In genomic region chr12:10501031-10501430, GRCh38 we compare ENCODE assay signal across 12 cellular contexts. TPM values are rescaled to one million over a fixed set of nuclear protein-coding genes. Genes with fewer than 3 reads are reported as not detected.
DNase-seq lines count a peak whose midpoint lies in the region; ATAC-seq and TF ChIP-seq lines count a peak whose summit lies in the region.
"Had no signal": no experiment of that assay in that cellular context is flagged by ENCODE, and none has a peak within 500 bp of the region (broad histone marks: within the 10 kb centered on the region; RNA-seq: fewer than 3 reads in every experiment).

No MANE protein-coding gene starts in this region.

- peaks cover 43% of the 10 kb centered on the region for H3K27me3 Mint-ChIP-seq in T-helper 17 cell

- no peaks in the 10 kb centered on the region for H3K36me3 Mint-ChIP-seq in T-helper 17 cell (ENCODE audit: low read depth)

- H3K9me3 ChIP-seq in T-helper 17 cell (ENCODE audit: control insufficient read depth, low read length, poor library complexity, severe bottlenecking): no peaks in the 10 kb centered on the region

- no peak for DNase-seq in AG09319 (ENCODE audit: extremely low read depth, low read depth)
- DNase-seq in HCEC 1CT: peak; percentile 60
- peak; percentile 59 for DNase-seq in SW480 (ENCODE audit: low spot score)
- DNase-seq in globus pallidus (ENCODE audit: low spot score): peak; percentile 69
- no peak for DNase-seq in NCI-H2171 (lab: John Stamatoyannopoulos, UW)
- no peak for DNase-seq in activated CD4-positive, alpha-beta T cell treated with anti-CD3 and anti-CD28 coated beads for 48 hours
- DNase-seq in T-helper 17 cell: no peak
- DNase-seq: nucleus accumbens, SHP77 treated with DMSO at 0.1 percent for 48 hours had no signal

- no peak overlapping the region for H3K27ac Mint-ChIP-seq in T-helper 17 cell

- TF ChIP-seq CTCF in AG09319 (IDR thresholded peaks at IDR 0.05; ENCODE audit: low read depth, low read length): peak; percentile 36

- H3K4me3 Mint-ChIP-seq in T-helper 17 cell: no peak overlapping the region

- peaks cover 2% of the 10 kb centered on the region for H3K4me1 Mint-ChIP-seq in T-helper 17 cell

- ATAC-seq in T-helper 17 cell (no peak), HG02759 (IDR thresholded peaks at IDR 0.05; ENCODE audit: unreplicated experiment) (no peak)
- ATAC-seq: gastroesophageal sphincter had no signal

RNA-seq across cellular contexts. Expression of gene EIF2S3B, which starts 4.7 kb away (rescaled TPM):
- total RNA-seq in T-helper 17 cell: under 1 TPM; 0.45 to 0.50 TPM

RNA-seq across cellular contexts. Expression of gene KLRC1, which starts 47.9 kb away (rescaled TPM):
- not detected for total RNA-seq in T-helper 17 cell
- total RNA-seq: Daoy had no signal

Comparison
In these comparisons a context has a peak if more than half of its experiments do, and no peak if none do; other contexts are left out.
1. DNase-seq: peak in HCEC 1CT (single experiment), SW480 (single experiment) and globus pallidus (single experiment); none in AG09319 (single experiment), NCI-H2171 (single experiment), activated CD4-positive, alpha-beta T cell treated with anti-CD3 and anti-CD28 coated beads for 48 hours (single experiment) and T-helper 17 cell (0 of 3).